ENCODE assay signal across 17 cellular contexts in the genomic region with DNA sequence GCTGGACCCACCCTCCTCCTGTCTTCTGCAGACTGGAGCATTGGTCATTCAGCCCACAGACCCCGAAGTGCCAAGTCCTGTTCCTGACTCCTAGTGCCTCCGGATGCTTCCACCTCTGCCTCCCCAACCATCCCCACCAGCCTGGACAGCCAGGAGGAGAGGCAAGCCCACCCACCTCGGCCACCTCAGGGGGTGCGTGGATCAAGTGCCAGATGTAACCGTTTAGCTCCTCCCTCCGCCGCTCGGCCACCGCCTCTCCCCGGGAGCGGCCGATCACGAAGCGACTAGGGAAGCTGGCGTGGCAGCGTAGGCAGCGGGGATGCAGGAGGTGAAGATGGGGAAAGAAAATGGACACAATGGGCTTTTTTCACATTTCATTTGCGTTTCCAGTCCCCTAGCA. TPM values are rescaled to one million over a fixed set of nuclear protein-coding genes. Genes with fewer than 3 reads are reported as not detected.
DNase-seq lines count a peak whose midpoint lies in the region; ATAC-seq, FAIRE-seq and TF ChIP-seq lines count a peak whose summit lies in the region.
"Had no signal": no experiment of that assay in that cellular context is flagged by ENCODE, and none has a peak within 500 bp of the region (broad histone marks: within the 10 kb centered on the region; RNA-seq: fewer than 3 reads in every experiment).

No MANE protein-coding gene starts in this region.

- H3K27me3 ChIP-seq in H1 (replicated peaks in 1 of 4; ENCODE audit: control insufficient read depth in 3 of 4, extremely low read depth in 1 of 4, insufficient read depth in 3 of 4, low read length in 3 of 4) (no peaks in the 10 kb centered on the region), thoracic aorta (replicated peaks; ENCODE audit: insufficient read depth) (no peaks in the 10 kb centered on the region), A673 (replicated peaks; ENCODE audit: insufficient read depth, low read depth, low read length, poor library complexity) (no peaks in the 10 kb centered on the region), HAP-1 (ENCODE audit: low read depth) (no peaks in the 10 kb centered on the region)
- H3K27me3 ChIP-seq: BLaER1 treated with 17β-estradiol and CSF1 and Interleukin-3, amounts not matched to agents 10 nM and 100 nM had no signal

- H3K56ac ChIP-seq in H1 (replicated peaks; ENCODE audit: insufficient read length, low read depth, low read length) = no peak overlapping the region

- no peaks in the 10 kb centered on the region; the same call in 1 of the 2 replicates for H3K23me2 ChIP-seq in H1 (ENCODE audit: low read depth, low read length)

- H3K79me2 ChIP-seq in H1 (ENCODE audit: control insufficient read depth in 1 of 2, insufficient read depth in 2 of 2, low read length in 2 of 2) = no peaks in the 10 kb centered on the region

- peaks cover 3 to 4% of the 10 kb centered on the region in 2 experiments for H4K20me1 ChIP-seq in H1 (replicated peaks in 1 of 2; ENCODE audit: control insufficient read depth in 1 of 2, insufficient read depth in 2 of 2, low read length in 2 of 2)
- H4K20me1 ChIP-seq: BLaER1 treated with 17β-estradiol and CSF1 and Interleukin-3, amounts not matched to agents 10 nM and 100 nM had no signal

- no peak overlapping the region for H2AK5ac ChIP-seq in H1 (ENCODE audit: low read depth, low read length)

- no peak overlapping the region for H2BK12ac ChIP-seq in H1 (ENCODE audit: low read depth, low read length)

- H3K79me1 ChIP-seq in H1 (ENCODE audit: low read depth, low read length) = no peaks in the 10 kb centered on the region

- H4K8ac ChIP-seq in H1 (ENCODE audit: extremely low read depth, insufficient read depth, low read length) = peak overlapping the region; percentile 14; the same call in 1 of the 2 replicates

- DNase-seq in Right ventricle myocardium superior (peak; percentile 29), left cardiac atrium (no peak), H1 (ENCODE audit: low read depth in 1 of 2, low spot score in 2 of 2) (no peak), mesenteric fat pad (ENCODE audit: low spot score) (peak; percentile 62), thoracic aorta (ENCODE audit: low spot score) (no peak), A673 (ENCODE audit: low spot score) (no peak), iPS-NIHi7 (ENCODE audit: extremely low spot score) (no peak), HAP-1 (ENCODE audit: low spot score in 2 of 2) (no peak)
- DNase-seq: 8988T; Calu3; CD8-positive, alpha-beta T cell; DMS79 treated with DMSO at 0.1 percent for 48 hours; GF-D8; HFFc6 had no signal

- FAIRE-seq in H1 (lab: Jason Lieb, UNC) = no peak
- FAIRE-seq: HepG2 had no signal

- 0 out of 7 replicates have a peak, but pooled peaks cover 0 to 2% (median 0%) of the 10 kb centered on the region in 4 experiments for H3K4me1 ChIP-seq in H1 (replicated peaks in 1 of 4; ENCODE audit: control insufficient read depth in 3 of 4, insufficient read depth in 4 of 4, low read length in 3 of 4)
- H3K4me1 ChIP-seq in thoracic aorta (ENCODE audit: control insufficient read depth in 1 of 2, low read depth in 2 of 2) = peaks cover 2 to 43% of the 10 kb centered on the region in 2 donors
- H3K4me1 ChIP-seq in A673 (ENCODE audit: insufficient read depth, low read length, poor library complexity, severe bottlenecking) = peaks cover 4% of the 10 kb centered on the region
- H3K4me1 ChIP-seq in HAP-1 = no peaks in the 10 kb centered on the region

- TF ChIP-seq EP300 in H1 (IDR thresholded peaks at IDR 0.05; ENCODE audit: borderline replicate concordance in 1 of 2, low read depth in 2 of 2, low read length in 2 of 2) = no peak

- no peak overlapping the region for H3K23ac ChIP-seq in H1 (ENCODE audit: insufficient read length)

- no peak overlapping the region for H3K4ac ChIP-seq in H1 (replicated peaks; ENCODE audit: insufficient read length, low read depth, low read length)

- H3K4me3 ChIP-seq in H1 (ENCODE audit: extremely low read depth in 1 of 4, insufficient read depth in 2 of 4, low read depth in 3 of 4, low read length in 4 of 4) (no peak overlapping the region), thoracic aorta (no peak overlapping the region), A673 (ENCODE audit: low read depth, low read length, poor library complexity, severe bottlenecking) (no peak overlapping the region), HAP-1 (no peak overlapping the region)
- H3K4me3 ChIP-seq: BLaER1 treated with 17β-estradiol and CSF1 and Interleukin-3, amounts not matched to agents 10 nM and 100 nM had no signal

- intact Hi-C loops in Right ventricle myocardium superior (cut with DNase I) (loop anchor here (5.0 kb wide), 1 partner anchor 73 kb away; no protein-coding TSS in a partner anchor), left cardiac atrium (cut with DNase I) (loop anchor here (5.0 kb wide), 1 partner anchor 73 kb away; no protein-coding TSS in a partner anchor), A673 (cut with micrococcal nuclease; ENCODE audit: unreplicated experiment) (no loop called here)

- no peak overlapping the region for H3K9ac ChIP-seq in H1 (replicated peaks in 1 of 4; ENCODE audit: extremely low read depth in 1 of 4, low read depth in 3 of 4, low read length in 3 of 4)
- H3K9ac ChIP-seq: BLaER1 treated with 17β-estradiol and CSF1 and Interleukin-3, amounts not matched to agents 10 nM and 100 nM had no signal

- no peak for TF ChIP-seq POLR2A in H1 (IDR thresholded peaks at IDR 0.05; ENCODE audit: control extremely low read depth in 1 of 2, low read depth in 2 of 2, low read length in 2 of 2)

- TF ChIP-seq CTCF in H1 (IDR thresholded peaks at IDR 0.05; ENCODE audit: control extremely low read depth in 1 of 3, insufficient read depth in 1 of 3, low read depth in 1 of 3, low read length in 3 of 3) (no peak), thoracic aorta (IDR thresholded peaks at IDR 0.05) (no peak), A673 (conservative IDR thresholded peaks at IDR 0.05; ENCODE audit: low read depth, low read length) (no peak)

- CTCF ChIA-PET in H1 (lab: Charles Lee; ENCODE audit: partially characterized antibody) (interaction anchor here (0.6 to 47.3 kb wide), 11 partner anchors 10 to 377 kb away, joined by 3 to 2124 read pairs (median 10); a partner anchor contains a TSS), A673 (lab: Charles Lee) (interaction anchor here (1.9 to 2.1 kb wide), 2 partner anchors 13 to 73 kb away, joined by 9 to 21 read pairs; no protein-coding TSS in a partner anchor)

- no peak for ATAC-seq in Right ventricle myocardium superior (ENCODE audit: poor library complexity)
- no peak for ATAC-seq in left cardiac atrium
- ATAC-seq in thoracic aorta (ENCODE audit: insufficient number of reproducible peaks, low FRiP score, low read depth) = no peak
- ATAC-seq: CD8-positive, alpha-beta T cell; HCT116; HepG2 had no signal

- H2BK20ac ChIP-seq in H1 (ENCODE audit: low read length) = no peak overlapping the region

- no peak overlapping the region for H3K18ac ChIP-seq in H1 (ENCODE audit: extremely low read depth, low read length)

- H2AFZ ChIP-seq in H1 (ENCODE audit: low read length) = no peak overlapping the region

- H3K27ac ChIP-seq in H1 (ENCODE audit: low read depth, low read length) = no peak overlapping the region
- peak overlapping the region; percentile 16 to 62 for H3K27ac ChIP-seq in thoracic aorta
- no peak overlapping the region for H3K27ac ChIP-seq in A673 (ENCODE audit: low read depth, low read length, poor library complexity, severe bottlenecking)
- H3K27ac ChIP-seq: BLaER1 treated with 17β-estradiol and CSF1 and Interleukin-3, amounts not matched to agents 10 nM and 100 nM had no signal

- in situ Hi-C loops in HAP-1 (cut with MboI; ENCODE audit: low sequenced_read_pairs) = no loop called here

- H2BK5ac ChIP-seq in H1 (ENCODE audit: low read depth, low read length) = peak overlapping the region; percentile 56; the same call in 1 of the 2 replicates

- H3K36me3 ChIP-seq in H1 (ENCODE audit: control insufficient read depth in 2 of 4, insufficient read depth in 4 of 4, low read length in 3 of 4) (peaks cover 2 to 13% (median 7%) of the 10 kb centered on the region in 4 experiments; a peak in 5 of 8 replicates), thoracic aorta (peaks cover 34% of the 10 kb centered on the region), A673 (ENCODE audit: insufficient read depth, low read length, poor library complexity, severe bottlenecking) (peaks cover 16% of the 10 kb centered on the region), HAP-1 (replicated peaks) (peaks cover 15% of the 10 kb centered on the region)

- BruUV-seq in A673 (replicated peaks; lab: Mats Ljungman, UMichigan) = no TSS peak

- POLR2A ChIA-PET in H1 (lab: Charles Lee; ENCODE audit: partially characterized antibody) (interaction anchor here (1.5 kb wide), 1 partner anchor 73 kb away, joined by 5 read pairs; no protein-coding TSS in a partner anchor), A673 (lab: Charles Lee; ENCODE audit: low non-redundant PET) (no interaction called here)

- H3K4me2 ChIP-seq in H1 (ENCODE audit: insufficient read depth in 1 of 2, low read depth in 2 of 2, low read length in 2 of 2) = no peak overlapping the region
- H3K4me2 ChIP-seq: BLaER1 treated with 17β-estradiol and CSF1 and Interleukin-3, amounts not matched to agents 10 nM and 100 nM had no signal

- H3K9me3 ChIP-seq in H1 (ENCODE audit: insufficient read depth in 2 of 2, low read depth in 1 of 2, low read length in 1 of 2) (no peaks in the 10 kb centered on the region), thoracic aorta (no peaks in the 10 kb centered on the region), A673 (ENCODE audit: low read depth, low read length, poor library complexity, severe bottlenecking) (no peaks in the 10 kb centered on the region), HAP-1 (no peaks in the 10 kb centered on the region)
- H3K9me3 ChIP-seq: BLaER1 treated with 17β-estradiol and CSF1 and Interleukin-3, amounts not matched to agents 10 nM and 100 nM had no signal

- no peak overlapping the region for H2BK120ac ChIP-seq in H1 (replicated peaks; ENCODE audit: low read depth, low read length)

- H3K14ac ChIP-seq in H1 (ENCODE audit: insufficient read length) = no peak overlapping the region

- no peak for TF ChIP-seq RAD21 in H1 (IDR thresholded peaks at IDR 0.05 in 1 of 2, conservative IDR thresholded peaks at IDR 0.05 in 1 of 2; ENCODE audit: low read depth in 2 of 2, low read length in 2 of 2)

- no peak overlapping the region for H4K5ac ChIP-seq in H1 (ENCODE audit: insufficient read length, low read depth, low read length)

- H4K91ac ChIP-seq in H1 (replicated peaks; ENCODE audit: insufficient read length, low read length) = no peak overlapping the region

- no peak overlapping the region for H2BK15ac ChIP-seq in H1 (ENCODE audit: low read length)

- 93% methylated on average over 17 of the region's 18 CpGs; no CpG with 5 or more reads in 1 of the 2 experiments for WGBS in H1 (ENCODE audit: extremely low coverage in 1 of 2, insufficient coverage in 1 of 2, insufficient read length in 1 of 2, insufficient replicate concordance in 2 of 2, low coverage in 1 of 2, low lambda C conversion rate in 2 of 2, missing lambda C conversion rate in 1 of 2), 2 experiments

RNA-seq across cellular contexts. Expression of a gene that starts 18.1 kb away (rescaled TPM):
- total RNA-seq in Right ventricle myocardium superior (19.7 TPM), left cardiac atrium (10 to 100 TPM; 22.1 to 37.5 TPM), mesenteric fat pad (132 TPM), thoracic aorta (10 to 100 TPM; 40.1 to 64.5 TPM), A673 (2021) (46.9 and 52.5 TPM in 2 replicates)
- total RNA-seq in H1 (2021; fragmentation: NEBNext Ultra II Directional; extraction: Animal tissue kit (Norgen Biotek cat#: 25700)) = 70.1 and 72.2 TPM in 2 replicates
- 14.4 and 20.0 TPM in 2 replicates for polyA plus RNA-seq in H1 (2011; rRNA removed)
- polyA plus RNA-seq in H1 (2011; cell fraction: cytosol; rRNA removed) = 19.3 TPM
- polyA plus RNA-seq in H1 (2011; cell fraction: nucleus; rRNA removed) = 14.6 TPM
- polyA plus RNA-seq in H1 (2012, experiment 1 of 2) = 13.3 to 25.2 TPM (median 17.0 TPM) in 4 replicates
- 3.4 TPM for polyA plus RNA-seq in H1 (2012, experiment 2 of 2)
- 34.3 TPM for polyA plus RNA-seq in H1 (2013, experiment 1 of 2)
- 37.9 TPM for polyA plus RNA-seq in H1 (2013, experiment 2 of 2)
- 41.1 and 46.5 TPM in 2 replicates for polyA minus RNA-seq in H1 (2011; rRNA and poly(A)+ RNA removed)
- polyA minus RNA-seq in H1 (2011; cell fraction: cytosol; rRNA and poly(A)+ RNA removed) = 37.1 TPM
- polyA minus RNA-seq in H1 (2011; cell fraction: nucleus; rRNA and poly(A)+ RNA removed) = 41.8 TPM

Comparison
In these comparisons a context has a peak if more than half of its experiments do, and no peak if none do; other contexts are left out.
1. DNase-seq: peak in Right ventricle myocardium superior (single experiment) and mesenteric fat pad (single experiment); none in left cardiac atrium (single experiment), H1 (0 of 2), thoracic aorta (single experiment), A673 (single experiment), iPS-NIHi7 (single experiment) and HAP-1 (0 of 2).
2. H3K27ac ChIP-seq: peak in thoracic aorta (2 of 2); none in H1 (single experiment) and A673 (single experiment).